In genomic region chr14:68704736-68705720, GRCh38 we compare ENCODE assay signal across 2 cellular contexts.
TF ChIP-seq lines count a peak whose summit lies in the region.

No MANE protein-coding gene starts in this region.

TF ChIP-seq in H1, 55 proteins besides CTCF, POLR2A, EP300 and RAD21 (continued from another document):
- TF ChIP-seq TBP (IDR thresholded peaks at IDR 0.05; ENCODE audit: low read depth, low read length) (no peak), CTBP2 (IDR thresholded peaks at IDR 0.05; ENCODE audit: borderline replicate concordance, insufficient read depth, insufficient read length, low read length) (no peak), GTF2F1 (IDR thresholded peaks at IDR 0.05; ENCODE audit: borderline replicate concordance, low read depth, low read length) (no peak), EZH2 (IDR thresholded peaks at IDR 0.05; ENCODE audit: low read depth, low read length, severe bottlenecking) (no peak), SRF (IDR thresholded peaks at IDR 0.05; ENCODE audit: low read depth, low read length) (no peak), TCF12 (IDR thresholded peaks at IDR 0.05; ENCODE audit: low read depth, low read length) (no peak), BCL11A (IDR thresholded peaks at IDR 0.05; ENCODE audit: low read depth in 2 of 2, low read length in 2 of 2) (no peak), RBBP5 (IDR thresholded peaks at IDR 0.05; ENCODE audit: borderline replicate concordance, low read depth, low read length) (no peak), CEBPB (IDR thresholded peaks at IDR 0.05; ENCODE audit: low read depth, low read length) (no peak)

TF ChIP-seq in GM23338, 12 proteins besides CTCF, POLR2A, EP300 and RAD21 (continued from another document):
- TF ChIP-seq REST (IDR thresholded peaks at IDR 0.05; ENCODE audit: unreplicated experiment) (no peak), EZH2phosphoT487 (IDR thresholded peaks at IDR 0.05; ENCODE audit: unreplicated experiment) (no peak), POLR2AphosphoS5 (IDR thresholded peaks at IDR 0.05; ENCODE audit: low read depth) (no peak), CREB1 (CRISPR knock-in tag; IDR thresholded peaks at IDR 0.05; ENCODE audit: low read depth) (no peak), NANOG (IDR thresholded peaks at IDR 0.05; ENCODE audit: borderline replicate concordance) (no peak), STAT1 (IDR thresholded peaks at IDR 0.05; ENCODE audit: unreplicated experiment) (no peak), EZH2 (IDR thresholded peaks at IDR 0.05; ENCODE audit: low read depth, unreplicated experiment) (no peak), ZNF331 (CRISPR knock-in tag; IDR thresholded peaks at IDR 0.05; ENCODE audit: low read depth) (no peak), ZNF114 (CRISPR knock-in tag; IDR thresholded peaks at IDR 0.05) (no peak), JUNB (IDR thresholded peaks at IDR 0.05; ENCODE audit: unreplicated experiment) (no peak), ZNF462 (CRISPR knock-in tag; IDR thresholded peaks at IDR 0.05) (no peak)
TF ChIP-seq in GM23338: peak in this region for 0.
